14 cellular contexts compared by ENCODE assay signal in genomic region chr9:87613265-87614111, GRCh38.
DNase-seq lines count a peak whose midpoint lies in the region; ATAC-seq and TF ChIP-seq lines count a peak whose summit lies in the region.
"Had no signal": no experiment of that assay in that cellular context is flagged by ENCODE, and none has a peak within 500 bp of the region (broad histone marks: within the 10 kb centered on the region; RNA-seq: fewer than 3 reads in every experiment).

No MANE protein-coding gene starts in this region.

- TF ChIP-seq CTCF in HL-60 (IDR thresholded peaks at IDR 0.05; ENCODE audit: insufficient read depth, low read length) (no peak), choroid plexus epithelial cell (conservative IDR thresholded peaks at IDR 0.05; ENCODE audit: low read depth, low read length) (no peak), ovary (IDR thresholded peaks at IDR 0.05) (no peak)

- ATAC-seq in GM19025 (IDR thresholded peaks at IDR 0.05; ENCODE audit: low read depth, unreplicated experiment) (peak; percentile 50), left colon (no peak)
- ATAC-seq in activated CD4-positive, CD25-positive, alpha-beta regulatory T cell treated with anti-CD3 and anti-CD28 coated beads, Interleukin-2, amount 50 U/mL, for 24 hours = no peak

- H3K27ac ChIP-seq in HL-60 (replicated peaks) = peak overlapping the region; percentile 43
- no peak overlapping the region for H3K27ac ChIP-seq in ovary

- WGBS in ovary, 3 donors = 49 to 61% (median 50%) methylated on average over 11 of the region's 11 CpGs

- H3K36me3 ChIP-seq in ovary = no peaks in the 10 kb centered on the region
- H3K36me3 ChIP-seq: adrenal gland had no signal

- no peak for TF ChIP-seq POLR2A in ovary (IDR thresholded peaks at IDR 0.05)

- H3K4me1 ChIP-seq in ovary (ENCODE audit: insufficient read depth) = peaks cover 11% of the 10 kb centered on the region

- intact Hi-C loops in ovary (cut with DNase I) (no loop called here), left colon (cut with DNase I, micrococcal nuclease) (no loop called here)

- no peaks in the 10 kb centered on the region for H3K27me3 ChIP-seq in HL-60 (ENCODE audit: insufficient read depth, poor library complexity, severe bottlenecking)
- H3K27me3 ChIP-seq in ovary = no peaks in the 10 kb centered on the region
- H3K27me3 ChIP-seq: adrenal gland had no signal

- H3K9me3 ChIP-seq in ovary = no peaks in the 10 kb centered on the region
- H3K9me3 ChIP-seq: adrenal gland had no signal

- peak in 1 of 2 experiments; percentile 56 for DNase-seq in HL-60 (ENCODE audit: low read depth in 1 of 2, low spot score in 1 of 2)
- peak; percentile 41 for DNase-seq in choroid plexus epithelial cell (ENCODE audit: low read depth)
- DNase-seq in pons (ENCODE audit: low spot score) = peak; percentile 24
- no peak for DNase-seq in ovary
- no peak for DNase-seq in stimulated activated CD4-positive, alpha-beta T cell treated with anti-CD3 and anti-CD28 coated beads, Interleukin-4, amount 100 ng/mL, for 1 hour
- no peak for DNase-seq in left colon
- DNase-seq: DMS53; MM.1S; NCI-H82; stimulated activated CD4-positive, alpha-beta T cell treated with anti-CD3 and anti-CD28 coated beads, Interleukin-12 subunit alpha, Interleukin-12 subunit beta, amount 100 ng/mL, for 4 hours; T-helper 1 cell had no signal

- H3K4me3 ChIP-seq in HL-60 (replicated peaks; ENCODE audit: insufficient read depth, low read length) = no peak overlapping the region
- no peak overlapping the region for H3K4me3 ChIP-seq in choroid plexus epithelial cell (ENCODE audit: low read depth, low read length)
- no peak overlapping the region for H3K4me3 ChIP-seq in ovary
- H3K4me3 ChIP-seq: adrenal gland had no signal

- no peak for TF ChIP-seq EP300 in ovary (IDR thresholded peaks at IDR 0.05)

Comparison
In these comparisons a context has a peak if more than half of its experiments do, and no peak if none do; other contexts are left out.
1. DNase-seq: peak in choroid plexus epithelial cell (single experiment) and pons (single experiment); none in ovary (0 of 5), stimulated activated CD4-positive, alpha-beta T cell treated with anti-CD3 and anti-CD28 coated beads, Interleukin-4, amount 100 ng/mL, for 1 hour (single experiment) and left colon (0 of 2).